ENCODE assay signal across 8 cellular contexts in genomic region chr15:68578175-68578959, GRCh38. TPM values are rescaled to one million over a fixed set of nuclear protein-coding genes. Genes with fewer than 3 reads are reported as not detected.
DNase-seq lines count a peak whose midpoint lies in the region; ATAC-seq, FAIRE-seq and TF ChIP-seq lines count a peak whose summit lies in the region.

No MANE protein-coding gene starts in this region.

- dilution Hi-C loops in endothelial cell of umbilical vein (cut with MboI; ENCODE audit: extremely low pct_ligation_motif_present, low sequenced_read_pairs): no loop called here

- H3K27me3 Mint-ChIP-seq in stimulated activated naive CD8-positive, alpha-beta T cell treated with anti-CD3 and anti-CD28 coated beads, Interleukin-15, Interleukin-2, amounts not matched to agents 100 ng/mL and 50 ng/mL, for 24 hours: peaks cover 55% of the 10 kb centered on the region

- intact Hi-C loops in endothelial cell of umbilical vein (cut with micrococcal nuclease): loop anchor here (1.0 to 2.0 kb wide), 3 partner anchors 19 to 96 kb away; no protein-coding TSS in a partner anchor

- TF ChIP-seq CTCF in endothelial cell of umbilical vein (IDR thresholded peaks at IDR 0.05; ENCODE audit: extremely low read depth in 1 of 2, insufficient read depth in 1 of 2, low read depth in 1 of 2, low read length in 2 of 2): peak; percentile 25 to 67

- POLR2A ChIA-PET in endothelial cell of umbilical vein (lab: Charles Lee): no interaction called here

- no peak overlapping the region for H3K27ac ChIP-seq in endothelial cell of umbilical vein (ENCODE audit: insufficient read depth, low read depth, low read length)

- H3K36me3 ChIP-seq in endothelial cell of umbilical vein (ENCODE audit: control insufficient read depth in 2 of 2, extremely low read depth in 1 of 2, insufficient read depth in 2 of 2, low read length in 2 of 2): no peaks in the 10 kb centered on the region

- H3K36me3 Mint-ChIP-seq in stimulated activated naive CD8-positive, alpha-beta T cell treated with anti-CD3 and anti-CD28 coated beads, Interleukin-15, Interleukin-2, amounts not matched to agents 100 ng/mL and 50 ng/mL, for 24 hours (ENCODE audit: low read depth): no peaks in the 10 kb centered on the region

- no peaks in the 10 kb centered on the region for H4K20me1 ChIP-seq in endothelial cell of umbilical vein (replicated peaks; ENCODE audit: control insufficient read depth, extremely low read depth, insufficient read depth, low read length)

- CTCF ChIA-PET in endothelial cell of umbilical vein (lab: Charles Lee): interaction anchor here (1.3 to 2.9 kb wide), 5 partner anchors 18 to 97 kb away, joined by 5 to 24 read pairs (median 11); no protein-coding TSS in a partner anchor

- H3K9me3 ChIP-seq in endothelial cell of umbilical vein (replicated peaks; ENCODE audit: control insufficient read depth, insufficient read depth, low read length): no peaks in the 10 kb centered on the region

- peak overlapping the region; percentile 30 for H3K9ac ChIP-seq in endothelial cell of umbilical vein (replicated peaks; ENCODE audit: extremely low read depth, insufficient read depth, low read length)

- H3K9me3 Mint-ChIP-seq in stimulated activated naive CD8-positive, alpha-beta T cell treated with anti-CD3 and anti-CD28 coated beads, Interleukin-15, Interleukin-2, amounts not matched to agents 100 ng/mL and 50 ng/mL, for 24 hours: no peaks in the 10 kb centered on the region

- no peak for ATAC-seq in HG02870 (IDR thresholded peaks at IDR 0.05; ENCODE audit: unreplicated experiment)
- ATAC-seq in GM21515 (IDR thresholded peaks at IDR 0.05; ENCODE audit: unreplicated experiment): no peak

- H3K79me2 ChIP-seq in endothelial cell of umbilical vein (ENCODE audit: control insufficient read depth, insufficient read depth, low read length): no peaks in the 10 kb centered on the region

- H3K4me1 ChIP-seq in endothelial cell of umbilical vein (ENCODE audit: control insufficient read depth, extremely low read depth, insufficient read depth, low read length): peaks cover 9% of the 10 kb centered on the region

- H2AFZ ChIP-seq in endothelial cell of umbilical vein (ENCODE audit: low read depth, low read length): peak overlapping the region; percentile 91

- H3K4me3 ChIP-seq in endothelial cell of umbilical vein (replicated peaks in 1 of 3; ENCODE audit: insufficient read depth in 1 of 3, low read depth in 1 of 3, low read length in 3 of 3): peak overlapping the region; percentile 30 to 44 (median 35)

- peak overlapping the region; percentile 21 for H3K27ac Mint-ChIP-seq in stimulated activated naive CD8-positive, alpha-beta T cell treated with anti-CD3 and anti-CD28 coated beads, Interleukin-15, Interleukin-2, amounts not matched to agents 100 ng/mL and 50 ng/mL, for 24 hours

- no peaks in the 10 kb centered on the region for H3K9me1 ChIP-seq in endothelial cell of umbilical vein (replicated peaks; ENCODE audit: control insufficient read depth, extremely low read depth, insufficient read depth, low read length)

- BruUV-seq in endothelial cell of umbilical vein (replicated peaks; lab: Mats Ljungman, UMichigan): no TSS peak

- no peak for TF ChIP-seq POLR2A in endothelial cell of umbilical vein (IDR thresholded peaks at IDR 0.05; ENCODE audit: low read depth, low read length)

- H3K4me2 ChIP-seq in endothelial cell of umbilical vein (ENCODE audit: insufficient read depth, low read length): peak overlapping the region; percentile 93

- H3K4me3 Mint-ChIP-seq in stimulated activated naive CD8-positive, alpha-beta T cell treated with anti-CD3 and anti-CD28 coated beads, Interleukin-15, Interleukin-2, amounts not matched to agents 100 ng/mL and 50 ng/mL, for 24 hours: peak overlapping the region; percentile 72

- peak; percentile 59 for FAIRE-seq in endothelial cell of umbilical vein (lab: Jason Lieb, UNC)

- peaks cover 19 to 28% of the 10 kb centered on the region in 2 experiments for H3K27me3 ChIP-seq in endothelial cell of umbilical vein (ENCODE audit: control insufficient read depth in 2 of 2, insufficient read depth in 2 of 2, low read length in 2 of 2)

- peak; percentile 86 for DNase-seq in DMS53 (lab: John Stamatoyannopoulos, UW)
- peak; percentile 69 for DNase-seq in M059J (ENCODE audit: low read depth)
- DNase-seq in activated CD4-positive, alpha-beta T cell treated with anti-CD3 and anti-CD28 coated beads, Interleukin-2, amount 50 U/mL, for 1 hour: peak; percentile 14
- DNase-seq in endothelial cell of umbilical vein (ENCODE audit: low read depth, low spot score): peak; percentile 66
- peak; percentile 72 to 73 for DNase-seq in lung microvascular endothelial cell (ENCODE audit: low read depth in 2 of 2)

- H3K4me1 Mint-ChIP-seq in stimulated activated naive CD8-positive, alpha-beta T cell treated with anti-CD3 and anti-CD28 coated beads, Interleukin-15, Interleukin-2, amounts not matched to agents 100 ng/mL and 50 ng/mL, for 24 hours (ENCODE audit: low read depth): peaks cover 23% of the 10 kb centered on the region

TF ChIP-seq in endothelial cell of umbilical vein, 7 proteins besides CTCF, POLR2A, EP300 and RAD21:
- TF ChIP-seq GATA2 (IDR thresholded peaks at IDR 0.05; ENCODE audit: insufficient read depth, insufficient read length, low read depth, low read length) (no peak), EZH2 (IDR thresholded peaks at IDR 0.05; ENCODE audit: borderline replicate concordance, low read depth, low read length, severe bottlenecking) (peak; percentile 57)

RNA-seq across cellular contexts. Expression of gene CORO2B, which starts 0.4 kb away (rescaled TPM):
- total RNA-seq in M059J (2014; rRNA removed; shearing (Covaris generic)): 6.7 and 10.5 TPM in 2 replicates
- 2.9 and 3.7 TPM in 2 replicates for total RNA-seq in endothelial cell of umbilical vein
- 2.4 and 2.9 TPM in 2 replicates for polyA plus RNA-seq in endothelial cell of umbilical vein
- polyA plus RNA-seq in endothelial cell of umbilical vein (2011; cell fraction: cytosol; rRNA removed): 2.0 and 2.2 TPM in 2 replicates
- polyA plus RNA-seq in endothelial cell of umbilical vein (2011; cell fraction: nucleus; rRNA removed): 2.3 TPM in 2 replicates
- 0.50 and 1.1 TPM in 2 replicates for polyA plus RNA-seq in endothelial cell of umbilical vein (2012)
- polyA minus RNA-seq in endothelial cell of umbilical vein: 2.6 and 2.7 TPM in 2 replicates
- polyA minus RNA-seq in endothelial cell of umbilical vein (2011; cell fraction: cytosol; rRNA and poly(A)+ RNA removed): not detected
- 0.91 and 1.3 TPM in 2 replicates for polyA minus RNA-seq in endothelial cell of umbilical vein (2011; cell fraction: nucleus; rRNA and poly(A)+ RNA removed)
- 0.20 and 1.3 TPM in 2 replicates for total RNA-seq in lung microvascular endothelial cell

Comparison
In these comparisons a context has a peak if more than half of its experiments do, and no peak if none do; other contexts are left out.
1. DNase-seq: peak in every context shown above with its lines; median percentile 86 in DMS53; 72 in lung microvascular endothelial cell; 69 in M059J; 66 in endothelial cell of umbilical vein; 14 in activated CD4-positive, alpha-beta T cell treated with anti-CD3 and anti-CD28 coated beads, Interleukin-2, amount 50 U/mL, for 1 hour.